8 cellular contexts compared by ENCODE assay signal in the genomic region with DNA sequence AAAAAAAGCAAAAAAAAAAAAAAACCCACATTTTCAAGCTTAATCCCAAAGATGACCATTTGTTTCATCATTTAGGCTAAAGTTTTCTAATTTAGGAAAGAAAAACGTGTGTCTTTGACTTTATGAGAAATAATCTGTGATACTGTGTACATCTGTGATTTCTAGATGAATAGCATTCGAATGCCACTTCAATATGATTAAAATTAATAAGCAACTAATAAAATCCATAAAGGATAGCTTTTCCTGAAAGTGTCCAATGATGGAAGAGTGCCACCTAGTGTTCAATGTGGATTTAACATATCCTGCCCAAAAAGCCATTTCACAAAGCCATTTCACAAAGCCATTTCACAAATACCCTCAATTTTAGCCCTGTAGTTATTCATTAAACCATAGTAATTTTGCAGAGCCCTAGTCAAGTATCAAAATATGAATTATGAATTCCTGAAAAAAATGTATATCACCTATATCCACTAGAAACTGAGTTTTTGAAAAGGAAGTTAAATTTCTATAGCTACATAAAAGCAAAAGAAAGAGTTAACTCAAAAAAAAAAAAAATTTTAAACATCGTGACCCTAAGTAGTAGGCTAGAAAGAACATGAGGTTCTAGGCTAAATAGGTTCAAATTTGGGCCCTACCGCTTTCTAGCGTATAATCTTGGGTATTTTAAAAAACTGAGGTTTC. TPM values are rescaled to one million over a fixed set of nuclear protein-coding genes. Genes with fewer than 3 reads are reported as not detected.
DNase-seq lines count a peak whose midpoint lies in the region; FAIRE-seq and TF ChIP-seq lines count a peak whose summit lies in the region.

No MANE protein-coding gene starts in this region.

- no peaks in the 10 kb centered on the region for H3K4me1 Mint-ChIP-seq in nephron progenitor cell

- H3K27ac Mint-ChIP-seq in nephron progenitor cell: no peak overlapping the region

- DNase-seq in DMS79 treated with DMSO at 0.1 percent for 48 hours (lab: John Stamatoyannopoulos, UW): peak; percentile 70
- DNase-seq in RKO (ENCODE audit: low spot score): peak; percentile 66
- DNase-seq in nephron progenitor cell: peak; percentile 12
- no peak for DNase-seq in occipital lobe (lab: John Stamatoyannopoulos, UW)
- no peak for DNase-seq in stimulated activated CD4-positive, alpha-beta T cell treated with anti-CD3 and anti-CD28 coated beads, Interleukin-2, amount 100 ng/mL, for 24 hours
- DNase-seq in ureter (ENCODE audit: low spot score): no peak

- peak; percentile 83 for TF ChIP-seq RAD21 in Ishikawa (IDR thresholded peaks at IDR 0.05; ENCODE audit: low read depth)

- TF ChIP-seq CTCF in nephron progenitor cell (IDR thresholded peaks at IDR 0.05): peak; percentile 89

- peak; percentile 83 for FAIRE-seq in endometrium (lab: Jason Lieb, UNC)

- no peaks in the 10 kb centered on the region for H3K27me3 Mint-ChIP-seq in nephron progenitor cell (ENCODE audit: low read depth, poor library complexity)

- H3K9me3 Mint-ChIP-seq in nephron progenitor cell: peaks cover 24% of the 10 kb centered on the region

- peaks cover 19% of the 10 kb centered on the region for H3K36me3 Mint-ChIP-seq in nephron progenitor cell (ENCODE audit: low read depth)

- H3K4me3 Mint-ChIP-seq in nephron progenitor cell: no peak overlapping the region

- TF ChIP-seq EP300 in Ishikawa (IDR thresholded peaks at IDR 0.05; ENCODE audit: borderline replicate concordance): no peak

TF ChIP-seq in Ishikawa, 13 proteins besides CTCF, POLR2A, EP300 and RAD21:
- TF ChIP-seq TEAD4 (IDR thresholded peaks at IDR 0.05): no peak
- TF ChIP-seq TAF1 (IDR thresholded peaks at IDR 0.05; ENCODE audit: low read depth): no peak
- no peak for TF ChIP-seq FOXM1 (IDR thresholded peaks at IDR 0.05; ENCODE audit: borderline replicate concordance, low read depth)
- TF ChIP-seq CREB1 (IDR thresholded peaks at IDR 0.05; ENCODE audit: low read depth): no peak
- no peak for TF ChIP-seq NFIC (IDR thresholded peaks at IDR 0.05)
- no peak for TF ChIP-seq CEBPB (IDR thresholded peaks at IDR 0.05)
- TF ChIP-seq, protein P1, sequence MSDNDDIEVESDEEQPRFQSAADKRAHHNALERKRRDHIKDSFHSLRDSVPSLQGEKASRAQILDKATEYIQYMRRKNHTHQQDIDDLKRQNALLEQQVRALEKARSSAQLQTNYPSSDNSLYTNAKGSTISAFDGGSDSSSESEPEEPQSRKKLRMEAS (IDR thresholded peaks at IDR 0.05): no peak
- TF ChIP-seq ZBTB7A (IDR thresholded peaks at IDR 0.05; ENCODE audit: low read depth): no peak
- TF ChIP-seq, protein P2, sequence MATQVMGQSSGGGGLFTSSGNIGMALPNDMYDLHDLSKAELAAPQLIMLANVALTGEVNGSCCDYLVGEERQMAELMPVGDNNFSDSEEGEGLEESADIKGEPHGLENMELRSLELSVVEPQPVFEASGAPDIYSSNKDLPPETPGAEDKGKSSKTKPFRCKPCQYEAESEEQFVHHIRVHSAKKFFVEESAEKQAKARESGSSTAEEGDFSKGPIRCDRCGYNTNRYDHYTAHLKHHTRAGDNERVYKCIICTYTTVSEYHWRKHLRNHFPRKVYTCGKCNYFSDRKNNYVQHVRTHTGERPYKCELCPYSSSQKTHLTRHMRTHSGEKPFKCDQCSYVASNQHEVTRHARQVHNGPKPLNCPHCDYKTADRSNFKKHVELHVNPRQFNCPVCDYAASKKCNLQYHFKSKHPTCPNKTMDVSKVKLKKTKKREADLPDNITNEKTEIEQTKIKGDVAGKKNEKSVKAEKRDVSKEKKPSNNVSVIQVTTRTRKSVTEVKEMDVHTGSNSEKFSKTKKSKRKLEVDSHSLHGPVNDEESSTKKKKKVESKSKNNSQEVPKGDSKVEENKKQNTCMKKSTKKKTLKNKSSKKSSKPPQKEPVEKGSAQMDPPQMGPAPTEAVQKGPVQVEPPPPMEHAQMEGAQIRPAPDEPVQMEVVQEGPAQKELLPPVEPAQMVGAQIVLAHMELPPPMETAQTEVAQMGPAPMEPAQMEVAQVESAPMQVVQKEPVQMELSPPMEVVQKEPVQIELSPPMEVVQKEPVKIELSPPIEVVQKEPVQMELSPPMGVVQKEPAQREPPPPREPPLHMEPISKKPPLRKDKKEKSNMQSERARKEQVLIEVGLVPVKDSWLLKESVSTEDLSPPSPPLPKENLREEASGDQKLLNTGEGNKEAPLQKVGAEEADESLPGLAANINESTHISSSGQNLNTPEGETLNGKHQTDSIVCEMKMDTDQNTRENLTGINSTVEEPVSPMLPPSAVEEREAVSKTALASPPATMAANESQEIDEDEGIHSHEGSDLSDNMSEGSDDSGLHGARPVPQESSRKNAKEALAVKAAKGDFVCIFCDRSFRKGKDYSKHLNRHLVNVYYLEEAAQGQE (IDR thresholded peaks at IDR 0.05; ENCODE audit: low read depth): no peak
- TF ChIP-seq EGR1 (IDR thresholded peaks at IDR 0.05): no peak
- no peak for TF ChIP-seq YY1 (IDR thresholded peaks at IDR 0.05; ENCODE audit: low read depth)
- TF ChIP-seq, protein P3, sequence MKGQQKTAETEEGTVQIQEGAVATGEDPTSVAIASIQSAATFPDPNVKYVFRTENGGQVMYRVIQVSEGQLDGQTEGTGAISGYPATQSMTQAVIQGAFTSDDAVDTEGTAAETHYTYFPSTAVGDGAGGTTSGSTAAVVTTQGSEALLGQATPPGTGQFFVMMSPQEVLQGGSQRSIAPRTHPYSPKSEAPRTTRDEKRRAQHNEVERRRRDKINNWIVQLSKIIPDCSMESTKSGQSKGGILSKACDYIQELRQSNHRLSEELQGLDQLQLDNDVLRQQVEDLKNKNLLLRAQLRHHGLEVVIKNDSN (IDR thresholded peaks at IDR 0.05): no peak
- no peak for TF ChIP-seq TCF12 (IDR thresholded peaks at IDR 0.05; ENCODE audit: low read depth)

RNA-seq across cellular contexts. Expression of a gene that starts 19.1 kb away (rescaled TPM):
- 40.9 TPM for total RNA-seq in occipital lobe
- 28.1 TPM for total RNA-seq in ureter

RNA-seq across cellular contexts. Expression of a gene that starts 19.5 kb away (rescaled TPM):
- total RNA-seq in occipital lobe: 37.3 TPM
- total RNA-seq in ureter: 32.0 TPM

Comparison
In these comparisons a context has a peak if more than half of its experiments do, and no peak if none do; other contexts are left out.
1. DNase-seq: peak in DMS79 treated with DMSO at 0.1 percent for 48 hours (single experiment), RKO (single experiment) and nephron progenitor cell (single experiment); none in occipital lobe (single experiment), stimulated activated CD4-positive, alpha-beta T cell treated with anti-CD3 and anti-CD28 coated beads, Interleukin-2, amount 100 ng/mL, for 24 hours (0 of 2) and ureter (single experiment).